11 cellular contexts compared by ENCODE assay signal in genomic region chr3:189276481-189277190, GRCh38.
A peak's percentile ranks its signal among the peaks of the same experiment; 100 is the strongest.
DNase-seq lines count a peak whose midpoint lies in the region; ATAC-seq and TF ChIP-seq lines count a peak whose summit lies in the region.
"Had no signal": no experiment of that assay in that cellular context is flagged by ENCODE, and none has a peak within 500 bp of the region (broad histone marks: within the 10 kb centered on the region; RNA-seq: fewer than 3 reads in every experiment).

No MANE protein-coding gene starts in this region.

- ATAC-seq in stimulated activated naive B cell treated with anti-CD40 and anti-IgM and Interleukin-4, amounts not matched to agents 10 μg/mL and 1 μg/mL and 100 μg/mL, for 72 hours (replicated peaks), result peak; percentile 59 to 65
- no peak for ATAC-seq in HG03280 (IDR thresholded peaks at IDR 0.05; ENCODE audit: unreplicated experiment)

- no peaks in the 10 kb centered on the region for H3K27me3 ChIP-seq in thyroid gland
- H3K27me3 ChIP-seq: ascending aorta had no signal

- peak overlapping the region; percentile 16; the same call in 1 of the 2 replicates for H2AFZ ChIP-seq in OCI-LY7 (ENCODE audit: low read length)

- H3K4me3 ChIP-seq in OCI-LY7 (ENCODE audit: low read depth, low read length, poor library complexity, severe bottlenecking) (no peak overlapping the region), fibroblast of pulmonary artery (replicated peaks; ENCODE audit: low read depth, low read length) (no peak overlapping the region), thyroid gland (replicated peaks in 1 of 3) (no peak overlapping the region)
- H3K4me3 ChIP-seq: ascending aorta had no signal

- intact Hi-C loops in OCI-LY7 (cut with micrococcal nuclease; ENCODE audit: unreplicated experiment) (loop anchor here (10.0 kb wide), 1 partner anchor 308 kb away; no protein-coding TSS in a partner anchor), thyroid gland (cut with DNase I) (no loop called here)

- H3K36me3 ChIP-seq in OCI-LY7 (ENCODE audit: insufficient read depth, low read length) (no peaks in the 10 kb centered on the region), thyroid gland (no peaks in the 10 kb centered on the region)
- H3K36me3 ChIP-seq: ascending aorta, BE2C had no signal

- H3K4me2 ChIP-seq in OCI-LY7 (ENCODE audit: low read length), result 0 out of 2 replicates have a peak overlapping the region, but pooled peaks have one; percentile 15

- peaks cover 2 to 4% of the 10 kb centered on the region in 2 donors for H3K36me3 Mint-ChIP-seq in stimulated activated naive B cell treated with anti-CD40 and anti-IgM and Interleukin-4, amounts not matched to agents 10 μg/mL and 1 μg/mL and 100 μg/mL, for 72 hours

- H4K20me1 ChIP-seq in OCI-LY7 (ENCODE audit: insufficient read depth, low read length), result no peaks in the 10 kb centered on the region

- H3K9me3 Mint-ChIP-seq in stimulated activated naive B cell treated with anti-CD40 and anti-IgM and Interleukin-4, amounts not matched to agents 10 μg/mL and 1 μg/mL and 100 μg/mL, for 72 hours, result peaks cover 3 to 4% of the 10 kb centered on the region in 2 donors
- H3K9me3 Mint-ChIP-seq: neural crest cell had no signal

- TF ChIP-seq POLR2A in thyroid gland (IDR thresholded peaks at IDR 0.05), result no peak

- no peak overlapping the region for H3K27ac ChIP-seq in OCI-LY7 (ENCODE audit: low read depth, low read length, poor library complexity, severe bottlenecking)
- no peak overlapping the region for H3K27ac ChIP-seq in thyroid gland
- H3K27ac ChIP-seq: ascending aorta had no signal

- CTCF ChIA-PET in OCI-LY7 (lab: Charles Lee; ENCODE audit: unreplicated experiment), result interaction anchor here (0.9 kb wide), 1 partner anchor 12 kb away, joined by 3 read pairs; no protein-coding TSS in a partner anchor

- BruUV-seq in OCI-LY7 (replicated peaks; lab: Mats Ljungman, UMichigan), result no TSS peak

- no peaks in the 10 kb centered on the region for H3K79me2 ChIP-seq in OCI-LY7 (ENCODE audit: insufficient read depth, low read depth, low read length)

- no peaks in the 10 kb centered on the region for H3K9me3 ChIP-seq in OCI-LY7 (ENCODE audit: low read length)
- no peaks in the 10 kb centered on the region for H3K9me3 ChIP-seq in thyroid gland
- H3K9me3 ChIP-seq: ascending aorta, BE2C had no signal

- 63 to 76% methylated on average over 5 of the region's 5 CpGs for WGBS in thyroid gland, 2 donors

- H3K4me1 Mint-ChIP-seq in stimulated activated naive B cell treated with anti-CD40 and anti-IgM and Interleukin-4, amounts not matched to agents 10 μg/mL and 1 μg/mL and 100 μg/mL, for 72 hours, result peaks cover 7 to 13% of the 10 kb centered on the region in 2 donors
- H3K4me1 Mint-ChIP-seq: neural crest cell had no signal

- POLR2A ChIA-PET in OCI-LY7 (lab: Charles Lee), result interaction anchor here (0.9 to 1.6 kb wide), 4 partner anchors 10 to 125 kb away, joined by 3 to 5 read pairs (median 4); no protein-coding TSS in a partner anchor

- in situ Hi-C loops in GM13976 (cut with MboI; ENCODE audit: low sequenced_read_pairs, unreplicated experiment), result loop anchor here (5.0 kb wide), 1 partner anchor 671 kb away; no protein-coding TSS in a partner anchor

- H3K4me3 Mint-ChIP-seq in stimulated activated naive B cell treated with anti-CD40 and anti-IgM and Interleukin-4, amounts not matched to agents 10 μg/mL and 1 μg/mL and 100 μg/mL, for 72 hours, result no peak overlapping the region
- H3K4me3 Mint-ChIP-seq: neural crest cell had no signal

- H3K4me1 ChIP-seq in OCI-LY7 (ENCODE audit: insufficient read depth, low read length, poor library complexity, severe bottlenecking) (peaks cover 14% of the 10 kb centered on the region), thyroid gland (no peaks in the 10 kb centered on the region)
- H3K4me1 ChIP-seq: ascending aorta, BE2C had no signal

- no peaks in the 10 kb centered on the region for H3K9me2 ChIP-seq in OCI-LY7 (ENCODE audit: insufficient read depth, low read length)

- peaks cover 20 to 30% of the 10 kb centered on the region in 2 donors for H3K27me3 Mint-ChIP-seq in stimulated activated naive B cell treated with anti-CD40 and anti-IgM and Interleukin-4, amounts not matched to agents 10 μg/mL and 1 μg/mL and 100 μg/mL, for 72 hours

- TF ChIP-seq CTCF in OCI-LY7 (conservative IDR thresholded peaks at IDR 0.05; ENCODE audit: low read length) (no peak), fibroblast of pulmonary artery (IDR thresholded peaks at IDR 0.05; ENCODE audit: low read length, missing control alignments) (no peak), thyroid gland (IDR thresholded peaks at IDR 0.05) (no peak), GM13976 (IDR thresholded peaks at IDR 0.05; ENCODE audit: borderline replicate concordance, control extremely low read depth, extremely low read depth, insufficient read depth, missing control alignments) (no peak)

- DNase-seq in NCI-H2081 (lab: John Stamatoyannopoulos, UW) (peak; percentile 24 to 47), NCI-H2081 treated with DMSO at 0.1 percent for 48 hours (lab: John Stamatoyannopoulos, UW) (no peak), OCI-LY7 (ENCODE audit: low spot score) (peak; percentile 8), fibroblast of pulmonary artery (ENCODE audit: low read depth) (peak; percentile 81), thyroid gland (no peak), GM13976 (ENCODE audit: low spot score) (no peak)
- no peak for DNase-seq in stimulated activated naive B cell treated with anti-CD40 and anti-IgM and Interleukin-4, amounts not matched to agents 10 μg/mL and 1 μg/mL and 100 μg/mL, for 72 hours
- DNase-seq: BE2C had no signal

- peak overlapping the region; percentile 9 for H3K27ac Mint-ChIP-seq in stimulated activated naive B cell treated with anti-CD40 and anti-IgM and Interleukin-4, amounts not matched to agents 10 μg/mL and 1 μg/mL and 100 μg/mL, for 72 hours

Comparison
In these comparisons a context has a peak if more than half of its experiments do, and no peak if none do; other contexts are left out.
1. DNase-seq: peak in NCI-H2081 (2 of 2), OCI-LY7 (single experiment) and fibroblast of pulmonary artery (single experiment); none in NCI-H2081 treated with DMSO at 0.1 percent for 48 hours (single experiment), stimulated activated naive B cell treated with anti-CD40 and anti-IgM and Interleukin-4, amounts not matched to agents 10 μg/mL and 1 μg/mL and 100 μg/mL, for 72 hours (single experiment), thyroid gland (0 of 2) and GM13976 (single experiment).